In the genomic region with DNA sequence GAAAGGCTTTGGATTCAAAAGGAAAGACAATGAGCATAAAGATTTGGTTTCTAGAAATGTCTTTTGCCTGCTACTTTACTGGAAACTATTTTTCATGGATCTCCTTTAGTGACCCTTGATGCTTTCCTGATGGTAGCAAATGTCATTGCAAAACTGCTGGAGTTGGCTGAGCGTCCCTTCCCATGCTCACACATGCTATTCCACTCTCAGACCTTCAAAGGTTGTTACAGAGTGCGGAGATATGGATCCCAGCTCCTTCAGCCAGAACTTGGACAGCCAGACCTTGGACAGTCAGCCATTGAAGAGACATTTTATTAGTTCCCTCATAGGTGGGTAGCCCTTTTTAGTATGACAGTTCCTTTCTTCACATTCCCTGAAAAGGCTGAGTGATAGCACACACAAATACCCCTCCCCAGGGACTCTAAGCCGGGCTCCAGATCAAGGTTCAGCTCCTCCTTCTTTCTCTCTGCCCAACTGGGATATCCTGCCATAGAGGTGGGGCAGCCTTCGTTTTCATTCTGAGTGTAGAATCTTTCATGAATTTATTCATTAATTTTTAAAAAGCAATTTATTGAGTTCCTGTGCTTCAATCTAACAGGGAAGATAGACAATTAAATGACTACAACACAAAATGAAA, we compare ENCODE assay signal across 31 cellular contexts.
"Had no signal": no experiment of that assay in that cellular context is flagged by ENCODE, and none has a peak within 500 bp of the region (broad histone marks: within the 10 kb centered on the region; RNA-seq: fewer than 3 reads in every experiment).

No MANE protein-coding gene starts in this region.

- H3K27me3 ChIP-seq: brain microvascular endothelial cell, esophagus muscularis mucosa had no signal

- H3K4me3 Mint-ChIP-seq: activated CD4-positive, alpha-beta memory T cell treated with anti-CD3 and anti-CD28 coated beads for 36 hours; activated CD4-positive, alpha-beta T cell treated with anti-CD3 and anti-CD28 coated beads for 36 hours; activated CD4-positive, alpha-beta T cell treated with anti-CD3 and anti-CD28 coated beads, Interleukin-2, amount 10 ng/mL, durations not matched to agents 24 days and 14 days; activated CD8-positive, alpha-beta memory T cell treated with anti-CD3 and anti-CD28 coated beads, Interleukin-2, amount 10 ng/mL, durations not matched to agents 7 days and 5 days; activated CD8-positive, alpha-beta T cell treated with anti-CD3 and anti-CD28 coated beads, Interleukin-2, amount 10 ng/mL, durations not matched to agents 7 days and 5 days; activated naive CD4-positive, alpha-beta T cell treated with anti-CD3 and anti-CD28 coated beads, Interleukin-2, amount 10 ng/mL, durations not matched to agents 7 days and 5 days; activated naive CD8-positive, alpha-beta T cell treated with anti-CD3 and anti-CD28 coated beads, Interleukin-2, amount 10 ng/mL, durations not matched to agents 7 days and 5 days; activated T-helper 1 cell treated with anti-CD3 and anti-CD28 coated beads, Interleukin-12 subunit alpha, Interleukin-12 subunit beta, Interleukin-2, Interleukin-4 antibody, amounts not matched to agents 30 ng/mL and 10 ng/mL and 1 ng/mL, durations not matched to agents 14 hours and 24 hours and 36 hours; effector memory CD8-positive, alpha-beta T cell had no signal

- FAIRE-seq: astrocyte, bronchial epithelial cell, colon, frontal cortex had no signal

- ATAC-seq: activated CD4-positive, alpha-beta T cell treated with anti-CD3 and anti-CD28 coated beads for 36 hours; activated CD8-positive, alpha-beta memory T cell treated with anti-CD3 and anti-CD28 coated beads, Interleukin-2, amount 10 ng/mL, durations not matched to agents 7 days and 5 days; activated CD8-positive, alpha-beta T cell treated with anti-CD3 and anti-CD28 coated beads, Interleukin-2, amount 10 ng/mL, durations not matched to agents 7 days and 5 days; activated naive CD4-positive, alpha-beta T cell treated with anti-CD3 and anti-CD28 coated beads, Interleukin-2, amount 50 U/mL, for 72 hours; effector memory CD8-positive, alpha-beta T cell had no signal

- H3K27me3 Mint-ChIP-seq: activated CD4-positive, alpha-beta memory T cell treated with anti-CD3 and anti-CD28 coated beads for 36 hours; activated CD4-positive, alpha-beta T cell treated with anti-CD3 and anti-CD28 coated beads for 36 hours had no signal

- H3K4me1 Mint-ChIP-seq: activated CD4-positive, alpha-beta T cell treated with anti-CD3 and anti-CD28 coated beads for 36 hours; activated CD4-positive, alpha-beta T cell treated with anti-CD3 and anti-CD28 coated beads, Interleukin-2, amount 10 ng/mL, durations not matched to agents 24 days and 14 days; activated CD8-positive, alpha-beta memory T cell treated with anti-CD3 and anti-CD28 coated beads, Interleukin-2, amount 10 ng/mL, durations not matched to agents 7 days and 5 days; activated naive CD4-positive, alpha-beta T cell treated with anti-CD3 and anti-CD28 coated beads, Interleukin-2, amount 10 ng/mL, durations not matched to agents 7 days and 5 days; activated naive CD8-positive, alpha-beta T cell treated with anti-CD3 and anti-CD28 coated beads, Interleukin-2, amount 10 ng/mL, durations not matched to agents 7 days and 5 days had no signal

- DNase-seq: activated CD4-positive, alpha-beta memory T cell treated with anti-CD3 and anti-CD28 coated beads for 36 hours; activated CD4-positive, alpha-beta T cell treated with anti-CD3 and anti-CD28 coated beads for 36 hours; activated CD4-positive, alpha-beta T cell treated with anti-CD3 and anti-CD28 coated beads, Interleukin-2, amount 10 ng/mL, durations not matched to agents 24 days and 14 days; activated CD4-positive, CD25-positive, alpha-beta regulatory T cell; activated CD4-positive, CD25-positive, alpha-beta regulatory T cell treated with anti-CD3 and anti-CD28 coated beads, Interleukin-2, amount 50 U/mL, for 72 hours; activated CD8-positive, alpha-beta memory T cell treated with anti-CD3 and anti-CD28 coated beads, Interleukin-2, amount 10 ng/mL, durations not matched to agents 7 days and 5 days; activated CD8-positive, alpha-beta memory T cell treated with anti-CD3 and anti-CD28 coated beads, Interleukin-2, amount 50 U/mL, for 4 hours; activated CD8-positive, alpha-beta T cell treated with anti-CD3 and anti-CD28 coated beads, Interleukin-2, amount 10 ng/mL, durations not matched to agents 7 days and 5 days; activated effector memory CD4-positive, alpha-beta T cell treated with anti-CD3 and anti-CD28 coated beads, Interleukin-2, amount 50 U/mL, for 16 hours; activated naive CD4-positive, alpha-beta T cell treated with anti-CD3 and anti-CD28 coated beads, Interleukin-2, amount 10 ng/mL, durations not matched to agents 7 days and 5 days; activated naive CD8-positive, alpha-beta T cell treated with anti-CD3 and anti-CD28 coated beads, Interleukin-2, amount 10 ng/mL, durations not matched to agents 7 days and 5 days; activated T-cell treated with anti-CD3 and anti-CD28 coated beads, Interleukin-2, amount 50 U/mL, for 1 hour; activated T-cell treated with anti-CD3 and anti-CD28 coated beads, Interleukin-2, amount 50 U/mL, for 48 hours; amniotic stem cell; anterior cingulate cortex; brain microvascular endothelial cell; cortex of kidney; dermis blood vessel endothelial cell; effector CD4-positive, alpha-beta T cell; effector memory CD8-positive, alpha-beta T cell; erythroblast; head of caudate nucleus; T-helper 2 cell had no signal

- H3K9me3 Mint-ChIP-seq: activated CD4-positive, alpha-beta memory T cell treated with anti-CD3 and anti-CD28 coated beads for 36 hours; activated CD4-positive, alpha-beta T cell treated with anti-CD3 and anti-CD28 coated beads, Interleukin-2, amount 10 ng/mL, durations not matched to agents 24 days and 14 days; activated naive CD4-positive, alpha-beta T cell treated with anti-CD3 and anti-CD28 coated beads, Interleukin-2, amount 10 ng/mL, durations not matched to agents 7 days and 5 days; activated naive CD4-positive, alpha-beta T cell treated with anti-CD3 and anti-CD28 coated beads, Interleukin-2, amount 50 U/mL, for 72 hours; activated naive CD8-positive, alpha-beta T cell treated with anti-CD3 and anti-CD28 coated beads, Interleukin-2, amount 10 ng/mL, durations not matched to agents 7 days and 5 days; activated T-helper 1 cell treated with anti-CD3 and anti-CD28 coated beads, Interleukin-12 subunit alpha, Interleukin-12 subunit beta, Interleukin-2, Interleukin-4 antibody, amounts not matched to agents 30 ng/mL and 10 ng/mL and 1 ng/mL, durations not matched to agents 14 hours and 24 hours and 36 hours; activated T-helper 2 cell treated with anti-CD3 and anti-CD28 coated beads, Interferon-gamma antibody, Interleukin-2, Interleukin-4, amounts not matched to agents 10 μg/mL and 5 μg/mL and 100 μg/mL, durations not matched to agents 14 hours and 24 hours and 36 hours; effector memory CD8-positive, alpha-beta T cell had no signal

- H3K4me3 ChIP-seq: esophagus muscularis mucosa had no signal

- H3K36me3 ChIP-seq: brain microvascular endothelial cell, esophagus muscularis mucosa had no signal

- H3K27ac Mint-ChIP-seq: activated CD4-positive, alpha-beta memory T cell treated with anti-CD3 and anti-CD28 coated beads for 36 hours; activated CD4-positive, alpha-beta T cell treated with anti-CD3 and anti-CD28 coated beads for 36 hours; activated CD4-positive, alpha-beta T cell treated with anti-CD3 and anti-CD28 coated beads, Interleukin-2, amount 10 ng/mL, durations not matched to agents 24 days and 14 days; activated CD8-positive, alpha-beta memory T cell treated with anti-CD3 and anti-CD28 coated beads, Interleukin-2, amount 10 ng/mL, durations not matched to agents 7 days and 5 days; activated CD8-positive, alpha-beta T cell treated with anti-CD3 and anti-CD28 coated beads, Interleukin-2, amount 10 ng/mL, durations not matched to agents 7 days and 5 days; activated naive CD4-positive, alpha-beta T cell treated with anti-CD3 and anti-CD28 coated beads, Interleukin-2, amount 10 ng/mL, durations not matched to agents 7 days and 5 days; activated naive CD8-positive, alpha-beta T cell treated with anti-CD3 and anti-CD28 coated beads, Interleukin-2, amount 10 ng/mL, durations not matched to agents 7 days and 5 days; activated T-helper 1 cell treated with anti-CD3 and anti-CD28 coated beads, Interleukin-12 subunit alpha, Interleukin-12 subunit beta, Interleukin-2, Interleukin-4 antibody, amounts not matched to agents 30 ng/mL and 10 ng/mL and 1 ng/mL, durations not matched to agents 14 hours and 24 hours and 36 hours; activated T-helper 2 cell treated with anti-CD3 and anti-CD28 coated beads, Interferon-gamma antibody, Interleukin-2, Interleukin-4, amounts not matched to agents 10 μg/mL and 5 μg/mL and 100 μg/mL, durations not matched to agents 14 hours and 24 hours and 36 hours; effector memory CD8-positive, alpha-beta T cell had no signal

- H3K27ac ChIP-seq: brain microvascular endothelial cell, esophagus muscularis mucosa had no signal

- H3K36me3 Mint-ChIP-seq: activated CD4-positive, alpha-beta memory T cell treated with anti-CD3 and anti-CD28 coated beads for 36 hours; activated CD8-positive, alpha-beta memory T cell treated with anti-CD3 and anti-CD28 coated beads, Interleukin-2, amount 10 ng/mL, durations not matched to agents 7 days and 5 days; activated naive CD4-positive, alpha-beta T cell treated with anti-CD3 and anti-CD28 coated beads, Interleukin-2, amount 10 ng/mL, durations not matched to agents 7 days and 5 days; activated naive CD4-positive, alpha-beta T cell treated with anti-CD3 and anti-CD28 coated beads, Interleukin-2, amount 50 U/mL, for 72 hours; activated naive CD8-positive, alpha-beta T cell treated with anti-CD3 and anti-CD28 coated beads, Interleukin-2, amount 10 ng/mL, durations not matched to agents 7 days and 5 days had no signal
